Comparison of ENCODE assay signal across 22 cellular contexts in genomic region chr11:418343-419247, GRCh38. TPM values are rescaled to one million over a fixed set of nuclear protein-coding genes. Genes with fewer than 3 reads are reported as not detected.
DNase-seq lines count a peak whose midpoint lies in the region; ATAC-seq and TF ChIP-seq lines count a peak whose summit lies in the region.
"Had no signal": no experiment of that assay in that cellular context is flagged by ENCODE, and none has a peak within 500 bp of the region (broad histone marks: within the 10 kb centered on the region; RNA-seq: fewer than 3 reads in every experiment).

No MANE protein-coding gene starts in this region.

- H3K27me3 Mint-ChIP-seq in WTC11 (ENCODE audit: low read depth): peaks cover 10% of the 10 kb centered on the region
- no peaks in the 10 kb centered on the region for H3K27me3 Mint-ChIP-seq in stimulated activated memory B cell treated with anti-CD40 and anti-IgM and Interleukin-4, amounts not matched to agents 10 μg/mL and 1 μg/mL and 100 μg/mL, for 72 hours
- H3K27me3 Mint-ChIP-seq: activated T-helper 17 cell treated with anti-CD3 and anti-CD28 coated beads, Interleukin-2, amount 50 U/mL, for 72 hours; effector memory CD8-positive, alpha-beta T cell had no signal

- H3K36me3 ChIP-seq in mesenchymal stem cell (ENCODE audit: control insufficient read depth in 1 of 2, insufficient read depth in 2 of 2, low read depth in 1 of 2, low read length in 2 of 2): peaks cover 0 to 2% of the 10 kb centered on the region in 2 experiments
- H3K36me3 ChIP-seq: adrenal gland, brain microvascular endothelial cell, right lobe of liver, vagina had no signal

- H2AFZ ChIP-seq in mesenchymal stem cell (ENCODE audit: low read depth, low read length): no peak overlapping the region
- H2AFZ ChIP-seq: hepatocyte had no signal

- ATAC-seq in Right ventricle myocardium inferior (no peak), left ventricle myocardium superior (no peak), WTC11 (no peak), HG03196 (IDR thresholded peaks at IDR 0.05; ENCODE audit: unreplicated experiment) (no peak)
- ATAC-seq in stimulated activated naive CD8-positive, alpha-beta T cell treated with anti-CD3 and anti-CD28 coated beads, Interleukin-15, Interleukin-2, amounts not matched to agents 100 U/mL and 50 U/mL, for 24 hours: no peak
- no peak for ATAC-seq in stimulated activated memory B cell treated with anti-CD40 and anti-IgM and Interleukin-4, amounts not matched to agents 10 μg/mL and 1 μg/mL and 100 μg/mL, for 72 hours
- ATAC-seq: activated T-helper 17 cell treated with anti-CD3 and anti-CD28 coated beads, Interleukin-2, amount 50 U/mL, for 72 hours; effector memory CD8-positive, alpha-beta T cell; esophagus mucosa; right lobe of liver had no signal

- TF ChIP-seq CTCF in WTC11 (IDR thresholded peaks at IDR 0.05): no peak

- no peak overlapping the region for H2BK12ac ChIP-seq in mesenchymal stem cell (ENCODE audit: low read length in 2 of 2)

- H3K27me3 ChIP-seq in mesenchymal stem cell (ENCODE audit: control insufficient read depth in 1 of 2, insufficient read depth in 1 of 2, low read length in 2 of 2): peaks cover 0 to 55% of the 10 kb centered on the region in 2 experiments
- H3K27me3 ChIP-seq: brain microvascular endothelial cell, right lobe of liver, vagina had no signal

- H3K9me3 ChIP-seq in mesenchymal stem cell (ENCODE audit: control insufficient read depth, low read length): no peaks in the 10 kb centered on the region
- H3K9me3 ChIP-seq: adrenal gland, right lobe of liver, vagina had no signal

- H2AK5ac ChIP-seq in mesenchymal stem cell (ENCODE audit: low read length, severe bottlenecking): no peak overlapping the region

- H4K91ac ChIP-seq in mesenchymal stem cell (ENCODE audit: low read length): no peak overlapping the region

- POLR2A ChIA-PET in WTC11 (lab: Charles Lee): interaction anchor here (2.4 kb wide), 1 partner anchor 11 kb away, joined by 12 read pairs; no protein-coding TSS in a partner anchor

- DNase-seq in Right ventricle myocardium inferior (ENCODE audit: missing footprints): peak; percentile 42
- DNase-seq in left ventricle myocardium superior: no peak
- DNase-seq in WTC11 (ENCODE audit: low spot score): no peak
- no peak for DNase-seq in mesenchymal stem cell
- peak; percentile 7 for DNase-seq in stimulated activated naive CD8-positive, alpha-beta T cell treated with anti-CD3 and anti-CD28 coated beads, Interleukin-15, Interleukin-2, amounts not matched to agents 100 U/mL and 50 U/mL, for 24 hours
- DNase-seq in NCI-H1105 (lab: John Stamatoyannopoulos, UW): no peak
- DNase-seq: adrenal gland, brain microvascular endothelial cell, foreskin melanocyte, NCI-H2171 treated with DMSO at 0.1 percent for 48 hours, substantia nigra had no signal

- H3K4me1 Mint-ChIP-seq in WTC11: peaks cover 23% of the 10 kb centered on the region
- peaks cover 28% of the 10 kb centered on the region for H3K4me1 Mint-ChIP-seq in stimulated activated memory B cell treated with anti-CD40 and anti-IgM and Interleukin-4, amounts not matched to agents 10 μg/mL and 1 μg/mL and 100 μg/mL, for 72 hours

- peaks cover 37% of the 10 kb centered on the region for H3K4me1 ChIP-seq in mesenchymal stem cell (ENCODE audit: control insufficient read depth, insufficient read depth, low read depth, low read length)
- H3K4me1 ChIP-seq: adrenal gland had no signal

- H3K4me2 ChIP-seq in mesenchymal stem cell (ENCODE audit: low read length, poor library complexity, severe bottlenecking): no peak overlapping the region

- no peaks in the 10 kb centered on the region for H3K9me3 Mint-ChIP-seq in WTC11
- H3K9me3 Mint-ChIP-seq in stimulated activated memory B cell treated with anti-CD40 and anti-IgM and Interleukin-4, amounts not matched to agents 10 μg/mL and 1 μg/mL and 100 μg/mL, for 72 hours: no peaks in the 10 kb centered on the region
- H3K9me3 Mint-ChIP-seq: activated T-helper 17 cell treated with anti-CD3 and anti-CD28 coated beads, Interleukin-2, amount 50 U/mL, for 72 hours; effector memory CD8-positive, alpha-beta T cell had no signal

- CTCF ChIA-PET in WTC11 (lab: Charles Lee): interaction anchor here (0.8 kb wide), 1 partner anchor 30 kb away, joined by 3 read pairs; no protein-coding TSS in a partner anchor

- H2BK120ac ChIP-seq in mesenchymal stem cell (ENCODE audit: low read depth, low read length): no peak overlapping the region

- H3K14ac ChIP-seq in mesenchymal stem cell (ENCODE audit: low read length in 2 of 2): no peak overlapping the region

- H3K36me3 Mint-ChIP-seq in WTC11: no peaks in the 10 kb centered on the region
- H3K36me3 Mint-ChIP-seq in stimulated activated memory B cell treated with anti-CD40 and anti-IgM and Interleukin-4, amounts not matched to agents 10 μg/mL and 1 μg/mL and 100 μg/mL, for 72 hours: no peaks in the 10 kb centered on the region

- H3K9ac ChIP-seq in mesenchymal stem cell (ENCODE audit: low read length): no peak overlapping the region

- H3K27ac ChIP-seq in mesenchymal stem cell (ENCODE audit: low read length, poor library complexity, severe bottlenecking): no peak overlapping the region
- H3K27ac ChIP-seq: adrenal gland, brain microvascular endothelial cell, hepatocyte, right lobe of liver, vagina had no signal

- H2BK15ac ChIP-seq in mesenchymal stem cell (ENCODE audit: low read depth, poor library complexity, severe bottlenecking): peak overlapping the region; percentile 70

- no peak overlapping the region for H3K27ac Mint-ChIP-seq in WTC11
- no peak overlapping the region for H3K27ac Mint-ChIP-seq in stimulated activated memory B cell treated with anti-CD40 and anti-IgM and Interleukin-4, amounts not matched to agents 10 μg/mL and 1 μg/mL and 100 μg/mL, for 72 hours
- H3K27ac Mint-ChIP-seq: activated T-helper 17 cell treated with anti-CD3 and anti-CD28 coated beads, Interleukin-2, amount 50 U/mL, for 72 hours had no signal

- no peak overlapping the region for H3K4ac ChIP-seq in mesenchymal stem cell (ENCODE audit: low read depth in 1 of 2, low read length in 2 of 2)

- H4K8ac ChIP-seq in mesenchymal stem cell (ENCODE audit: low read length): peak overlapping the region; percentile 5

- no peaks in the 10 kb centered on the region for H3K79me1 ChIP-seq in mesenchymal stem cell (replicated peaks; ENCODE audit: low read length, poor library complexity, severe bottlenecking)

- no peak overlapping the region for H3K23ac ChIP-seq in mesenchymal stem cell (ENCODE audit: low read length in 2 of 2)

- intact Hi-C loops in Right ventricle myocardium inferior (cut with DNase I): no loop called here
- intact Hi-C loops in left ventricle myocardium superior (cut with micrococcal nuclease): no loop called here

- no peak overlapping the region for H2BK5ac ChIP-seq in mesenchymal stem cell (ENCODE audit: low read depth, low read length, poor library complexity, severe bottlenecking)

- WGBS in mesenchymal stem cell: 92% methylated on average over 30 of the region's 30 CpGs

- H3K18ac ChIP-seq in mesenchymal stem cell (ENCODE audit: low read depth in 1 of 2, low read length in 2 of 2): no peak overlapping the region

- H3K4me3 ChIP-seq in mesenchymal stem cell (ENCODE audit: insufficient read depth in 1 of 2, low read depth in 1 of 2, low read length in 2 of 2): no peak overlapping the region
- H3K4me3 ChIP-seq: adrenal gland, hepatocyte, lung, right lobe of liver, vagina had no signal

- no peak overlapping the region for H3K4me3 Mint-ChIP-seq in WTC11
- no peak overlapping the region for H3K4me3 Mint-ChIP-seq in stimulated activated memory B cell treated with anti-CD40 and anti-IgM and Interleukin-4, amounts not matched to agents 10 μg/mL and 1 μg/mL and 100 μg/mL, for 72 hours

TF ChIP-seq in WTC11, 78 proteins besides CTCF, POLR2A, EP300 and RAD21:
- peak; percentile 46; the same call in 1 of the 2 replicates for TF ChIP-seq FOXP1 (CRISPR knock-in tag; IDR thresholded peaks at IDR 0.05; ENCODE audit: borderline replicate concordance)
- TF ChIP-seq TEAD4 (CRISPR knock-in tag; IDR thresholded peaks at IDR 0.05): no peak
- 0 out of 2 replicates have a peak, but pooled peaks have one; percentile 25 for TF ChIP-seq IRF2 (CRISPR knock-in tag; IDR thresholded peaks at IDR 0.05; ENCODE audit: borderline replicate concordance, low read depth)
- TF ChIP-seq RELA (CRISPR knock-in tag; IDR thresholded peaks at IDR 0.05; ENCODE audit: borderline replicate concordance): no peak
- TF ChIP-seq SMAD4 (CRISPR knock-in tag; IDR thresholded peaks at IDR 0.05): no peak
- no peak for TF ChIP-seq SMAD3 (CRISPR knock-in tag; IDR thresholded peaks at IDR 0.05; ENCODE audit: borderline replicate concordance)
- TF ChIP-seq ZNF263 (CRISPR knock-in tag; IDR thresholded peaks at IDR 0.05; ENCODE audit: low read depth): no peak

RNA-seq across cellular contexts. Expression of gene SIGIRR, which starts 3.8 kb away (rescaled TPM):
- total RNA-seq in Right ventricle myocardium inferior (50.0 TPM), left ventricle myocardium superior (47.5 TPM), WTC11 (2021) (85.2 to 98.9 TPM (median 91.8 TPM) in 3 replicates)
- 36.5 TPM for polyA plus RNA-seq in mesenchymal stem cell (2013, experiment 1 of 2)
- 37.3 TPM for polyA plus RNA-seq in mesenchymal stem cell (2013, experiment 2 of 2)

RNA-seq across cellular contexts. Expression of gene ANO9, which starts 23.2 kb away (rescaled TPM):
- total RNA-seq in Right ventricle myocardium inferior (0.41 TPM), left ventricle myocardium superior (1.3 TPM), WTC11 (2021) (13.2 to 17.6 TPM (median 16.6 TPM) in 3 replicates)
- not detected for polyA plus RNA-seq in mesenchymal stem cell (2013, experiment 1 of 2)
- polyA plus RNA-seq in mesenchymal stem cell (2013, experiment 2 of 2): 0.01 TPM
- total RNA-seq: HT1080, osteoblast had no signal

RNA-seq across cellular contexts. Expression of gene PKP3, which starts 24.6 kb away (rescaled TPM):
- 0.32 TPM for total RNA-seq in Right ventricle myocardium inferior
- 0.84 TPM for total RNA-seq in left ventricle myocardium superior
- 17.3 to 23.4 TPM (median 21.4 TPM) in 3 replicates for total RNA-seq in WTC11 (2021)
- 2.0 TPM for polyA plus RNA-seq in mesenchymal stem cell (2013, experiment 1 of 2)
- polyA plus RNA-seq in mesenchymal stem cell (2013, experiment 2 of 2): 1.4 TPM
- total RNA-seq: activated T-helper 17 cell treated with anti-CD3 and anti-CD28 coated beads, Interleukin-2, amount 50 U/mL, for 72 hours had no signal

RNA-seq across cellular contexts. Expression of gene PTDSS2, which starts 31.5 kb away (rescaled TPM):
- total RNA-seq in Right ventricle myocardium inferior: 27.8 TPM
- total RNA-seq in left ventricle myocardium superior: 31.8 TPM
- total RNA-seq in WTC11 (2021): 49.5 to 56.8 TPM (median 55.2 TPM) in 3 replicates
- 25.0 TPM for polyA plus RNA-seq in mesenchymal stem cell (2013, experiment 1 of 2)
- polyA plus RNA-seq in mesenchymal stem cell (2013, experiment 2 of 2): 26.7 TPM

RNA-seq across cellular contexts. Expression of gene B4GALNT4, which starts 49.3 kb away (rescaled TPM):
- 0.54 TPM for total RNA-seq in Right ventricle myocardium inferior
- total RNA-seq in left ventricle myocardium superior: 0.50 TPM
- 88.0 to 113 TPM (median 97.8 TPM) in 3 replicates for total RNA-seq in WTC11 (2021)
- polyA plus RNA-seq in mesenchymal stem cell (2013, experiment 1 of 2): 17.0 TPM
- 15.3 TPM for polyA plus RNA-seq in mesenchymal stem cell (2013, experiment 2 of 2)

Comparison
In these comparisons a context has a peak if more than half of its experiments do, and no peak if none do; other contexts are left out.
1. DNase-seq: peak in Right ventricle myocardium inferior (single experiment) and stimulated activated naive CD8-positive, alpha-beta T cell treated with anti-CD3 and anti-CD28 coated beads, Interleukin-15, Interleukin-2, amounts not matched to agents 100 U/mL and 50 U/mL, for 24 hours (single experiment); none in left ventricle myocardium superior (single experiment), WTC11 (single experiment), mesenchymal stem cell (single experiment) and NCI-H1105 (single experiment).